Comparison of ENCODE assay signal across 39 cellular contexts in the genomic region with DNA sequence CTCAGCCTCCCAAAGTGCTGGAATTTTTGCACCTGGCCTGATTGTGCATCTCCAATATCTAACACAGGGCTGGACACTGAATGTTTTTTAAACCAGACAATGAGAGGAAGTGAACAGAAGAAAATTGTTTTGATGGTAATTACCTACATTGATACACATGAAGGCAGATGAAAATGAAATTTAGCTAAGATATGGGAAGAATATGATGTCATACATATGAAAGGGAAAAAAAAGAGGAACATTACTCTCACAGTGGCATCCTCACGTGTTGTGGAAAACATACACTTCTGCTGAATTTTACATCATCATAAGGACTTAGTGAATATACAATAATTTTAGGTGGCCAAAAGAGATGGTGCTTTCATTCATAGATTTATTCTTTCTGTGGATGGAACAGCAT.
"Had no signal": no experiment of that assay in that cellular context is flagged by ENCODE, and none has a peak within 500 bp of the region (broad histone marks: within the 10 kb centered on the region; RNA-seq: fewer than 3 reads in every experiment).

No MANE protein-coding gene starts in this region.

- H3K36me3 ChIP-seq: adrenal gland, ascending aorta, brain microvascular endothelial cell, breast epithelium, cardiac muscle cell had no signal

- H3K4me3 ChIP-seq: adrenal gland, ascending aorta, body of pancreas, breast epithelium, cardiac muscle cell had no signal

- ATAC-seq: activated naive CD4-positive, alpha-beta T cell treated with anti-CD3 and anti-CD28 coated beads, Interleukin-2, amount 50 U/mL, for 72 hours; activated naive CD8-positive, alpha-beta T cell treated with anti-CD3 and anti-CD28 coated beads, Interleukin-2, amount 50 U/mL, for 24 hours; activated T-cell treated with anti-CD3 and anti-CD28 coated beads, Interleukin-2, amount 50 U/mL, for 4 hours; activated T-cell treated with anti-CD3 and anti-CD28 coated beads, Interleukin-2, amount 50 U/mL, for 72 hours; activated T-helper 17 cell treated with anti-CD3 and anti-CD28 coated beads, Interleukin-2, amount 50 U/mL, for 72 hours; body of pancreas had no signal

- H3K9me3 ChIP-seq: adrenal gland, ascending aorta, body of pancreas, breast epithelium had no signal

- DNase-seq: activated effector memory CD4-positive, alpha-beta T cell treated with anti-CD3 and anti-CD28 coated beads, Interleukin-2, amount 50 U/mL, for 16 hours; activated effector memory CD4-positive, alpha-beta T cell treated with Interleukin-2 at 50 U/mL for 16 hours; activated gamma-delta T cell; activated gamma-delta T cell treated with Interleukin-2 at 50 U/mL for 16 hours; activated naive CD4-positive, alpha-beta T cell; activated naive CD4-positive, alpha-beta T cell treated with anti-CD3 and anti-CD28 coated beads for 36 hours; activated naive CD4-positive, alpha-beta T cell treated with anti-CD3 and anti-CD28 coated beads, Interleukin-2, amount 10 ng/mL, durations not matched to agents 7 days and 5 days; activated naive CD4-positive, alpha-beta T cell treated with anti-CD3 and anti-CD28 coated beads, Interleukin-2, amount 50 U/mL, for 16 hours; activated naive CD4-positive, alpha-beta T cell treated with Interleukin-2 at 50 U/mL for 16 hours; activated naive CD8-positive, alpha-beta T cell treated with anti-CD3 and anti-CD28 coated beads for 36 hours; activated naive CD8-positive, alpha-beta T cell treated with anti-CD3 and anti-CD28 coated beads, Interleukin-2, amount 10 ng/mL, durations not matched to agents 7 days and 5 days; activated naive CD8-positive, alpha-beta T cell treated with anti-CD3 and anti-CD28 coated beads, Interleukin-2, amount 50 U/mL, for 24 hours; activated T-cell treated with anti-CD3 and anti-CD28 coated beads, Interleukin-2, amount 50 U/mL, for 1 hour; activated T-cell treated with anti-CD3 and anti-CD28 coated beads, Interleukin-2, amount 50 U/mL, for 24 hours; activated T-cell treated with anti-CD3 and anti-CD28 coated beads, Interleukin-2, amount 50 U/mL, for 4 hours; activated T-cell treated with anti-CD3 and anti-CD28 coated beads, Interleukin-2, amount 50 U/mL, for 48 hours; activated T-cell treated with anti-CD3 and anti-CD28 coated beads, Interleukin-2, amount 50 U/mL, for 72 hours; adrenal gland; amniotic stem cell; anterior cingulate cortex; aorta; body of pancreas; brain microvascular endothelial cell; caudate nucleus; central memory CD4-positive, alpha-beta T cell; cerebellar nuclear complex had no signal

- H3K9me3 Mint-ChIP-seq: activated naive CD4-positive, alpha-beta T cell treated with anti-CD3 and anti-CD28 coated beads for 36 hours; activated naive CD4-positive, alpha-beta T cell treated with anti-CD3 and anti-CD28 coated beads, Interleukin-2, amount 10 ng/mL, durations not matched to agents 7 days and 5 days; activated naive CD4-positive, alpha-beta T cell treated with anti-CD3 and anti-CD28 coated beads, Interleukin-2, amount 50 U/mL, for 24 hours; activated naive CD4-positive, alpha-beta T cell treated with anti-CD3 and anti-CD28 coated beads, Interleukin-2, amount 50 U/mL, for 72 hours; activated naive CD8-positive, alpha-beta T cell treated with anti-CD3 and anti-CD28 coated beads for 36 hours; activated naive CD8-positive, alpha-beta T cell treated with anti-CD3 and anti-CD28 coated beads, Interleukin-2, amount 10 ng/mL, durations not matched to agents 7 days and 5 days; activated naive CD8-positive, alpha-beta T cell treated with anti-CD3 and anti-CD28 coated beads, Interleukin-2, amount 50 U/mL, for 24 hours; activated T-cell treated with anti-CD3 and anti-CD28 coated beads, Interleukin-2, amount 50 U/mL, for 4 hours; activated T-helper 1 cell treated with anti-CD3 and anti-CD28 coated beads, Interleukin-12 subunit alpha, Interleukin-12 subunit beta, Interleukin-2, Interleukin-4 antibody, amounts not matched to agents 30 ng/mL and 10 ng/mL and 1 ng/mL, durations not matched to agents 14 hours and 24 hours and 36 hours; activated T-helper 17 cell treated with anti-CD3 and anti-CD28 coated beads, Interleukin-2, amount 50 U/mL, for 72 hours; activated T-helper 2 cell treated with anti-CD3 and anti-CD28 coated beads, Interferon-gamma antibody, Interleukin-2, Interleukin-4, amounts not matched to agents 10 μg/mL and 5 μg/mL and 100 μg/mL, durations not matched to agents 14 hours and 24 hours and 36 hours; central memory CD8-positive, alpha-beta T cell had no signal

- FAIRE-seq: astrocyte, bronchial epithelial cell had no signal

- H3K27me3 Mint-ChIP-seq: activated naive CD4-positive, alpha-beta T cell treated with anti-CD3 and anti-CD28 coated beads, Interleukin-2, amount 10 ng/mL, durations not matched to agents 7 days and 5 days; activated naive CD8-positive, alpha-beta T cell; activated naive CD8-positive, alpha-beta T cell treated with anti-CD3 and anti-CD28 coated beads, Interleukin-2, amount 10 ng/mL, durations not matched to agents 7 days and 5 days; brain had no signal

- H3K4me1 ChIP-seq: adrenal gland, ascending aorta, body of pancreas, breast epithelium had no signal

- H3K4me3 Mint-ChIP-seq: activated naive CD4-positive, alpha-beta T cell treated with anti-CD3 and anti-CD28 coated beads for 36 hours; activated naive CD4-positive, alpha-beta T cell treated with anti-CD3 and anti-CD28 coated beads, Interleukin-2, amount 10 ng/mL, durations not matched to agents 7 days and 5 days; activated naive CD4-positive, alpha-beta T cell treated with anti-CD3 and anti-CD28 coated beads, Interleukin-2, amount 50 U/mL, for 24 hours; activated naive CD8-positive, alpha-beta T cell; activated naive CD8-positive, alpha-beta T cell treated with anti-CD3 and anti-CD28 coated beads for 36 hours; activated naive CD8-positive, alpha-beta T cell treated with anti-CD3 and anti-CD28 coated beads, Interleukin-2, amount 10 ng/mL, durations not matched to agents 7 days and 5 days; activated naive CD8-positive, alpha-beta T cell treated with anti-CD3 and anti-CD28 coated beads, Interleukin-2, amount 50 U/mL, for 24 hours; activated T-cell treated with anti-CD3 and anti-CD28 coated beads, Interleukin-2, amount 50 U/mL, for 24 hours; activated T-cell treated with anti-CD3 and anti-CD28 coated beads, Interleukin-2, amount 50 U/mL, for 4 hours; activated T-cell treated with anti-CD3 and anti-CD28 coated beads, Interleukin-2, amount 50 U/mL, for 72 hours; activated T-helper 1 cell treated with anti-CD3 and anti-CD28 coated beads, Interleukin-12 subunit alpha, Interleukin-12 subunit beta, Interleukin-2, Interleukin-4 antibody, amounts not matched to agents 30 ng/mL and 10 ng/mL and 1 ng/mL, durations not matched to agents 14 hours and 24 hours and 36 hours; activated T-helper 17 cell treated with anti-CD3 and anti-CD28 coated beads, Interleukin-2, amount 50 U/mL, for 72 hours; brain; central memory CD8-positive, alpha-beta T cell had no signal

- H3K36me3 Mint-ChIP-seq: activated naive CD4-positive, alpha-beta T cell treated with anti-CD3 and anti-CD28 coated beads, Interleukin-2, amount 10 ng/mL, durations not matched to agents 7 days and 5 days; activated naive CD4-positive, alpha-beta T cell treated with anti-CD3 and anti-CD28 coated beads, Interleukin-2, amount 50 U/mL, for 24 hours; activated naive CD4-positive, alpha-beta T cell treated with anti-CD3 and anti-CD28 coated beads, Interleukin-2, amount 50 U/mL, for 72 hours; activated naive CD8-positive, alpha-beta T cell; activated naive CD8-positive, alpha-beta T cell treated with anti-CD3 and anti-CD28 coated beads for 36 hours; activated naive CD8-positive, alpha-beta T cell treated with anti-CD3 and anti-CD28 coated beads, Interleukin-2, amount 10 ng/mL, durations not matched to agents 7 days and 5 days; brain had no signal

- H3K4me1 Mint-ChIP-seq: brain; central memory CD8-positive, alpha-beta T cell had no signal

- H3K27me3 ChIP-seq: adrenal gland, ascending aorta, brain microvascular endothelial cell, breast epithelium, cardiac muscle cell had no signal

- H3K27ac ChIP-seq: adrenal gland, ascending aorta, body of pancreas, brain microvascular endothelial cell, breast epithelium, cardiac muscle cell had no signal

- H3K27ac Mint-ChIP-seq: activated naive CD4-positive, alpha-beta T cell treated with anti-CD3 and anti-CD28 coated beads for 36 hours; activated naive CD4-positive, alpha-beta T cell treated with anti-CD3 and anti-CD28 coated beads, Interleukin-2, amount 10 ng/mL, durations not matched to agents 7 days and 5 days; activated naive CD4-positive, alpha-beta T cell treated with anti-CD3 and anti-CD28 coated beads, Interleukin-2, amount 50 U/mL, for 24 hours; activated naive CD4-positive, alpha-beta T cell treated with anti-CD3 and anti-CD28 coated beads, Interleukin-2, amount 50 U/mL, for 72 hours; activated naive CD8-positive, alpha-beta T cell; activated naive CD8-positive, alpha-beta T cell treated with anti-CD3 and anti-CD28 coated beads for 36 hours; activated naive CD8-positive, alpha-beta T cell treated with anti-CD3 and anti-CD28 coated beads, Interleukin-2, amount 10 ng/mL, durations not matched to agents 7 days and 5 days; activated naive CD8-positive, alpha-beta T cell treated with anti-CD3 and anti-CD28 coated beads, Interleukin-2, amount 50 U/mL, for 24 hours; activated T-cell treated with anti-CD3 and anti-CD28 coated beads, Interleukin-2, amount 50 U/mL, for 24 hours; activated T-cell treated with anti-CD3 and anti-CD28 coated beads, Interleukin-2, amount 50 U/mL, for 72 hours; activated T-helper 1 cell treated with anti-CD3 and anti-CD28 coated beads, Interleukin-12 subunit alpha, Interleukin-12 subunit beta, Interleukin-2, Interleukin-4 antibody, amounts not matched to agents 30 ng/mL and 10 ng/mL and 1 ng/mL, durations not matched to agents 14 hours and 24 hours and 36 hours; activated T-helper 17 cell treated with anti-CD3 and anti-CD28 coated beads, Interleukin-2, amount 50 U/mL, for 72 hours; activated T-helper 2 cell treated with anti-CD3 and anti-CD28 coated beads, Interferon-gamma antibody, Interleukin-2, Interleukin-4, amounts not matched to agents 10 μg/mL and 5 μg/mL and 100 μg/mL, durations not matched to agents 14 hours and 24 hours and 36 hours; brain had no signal
